Comparison of ENCODE assay signal across 1 cellular context in the genomic region with DNA sequence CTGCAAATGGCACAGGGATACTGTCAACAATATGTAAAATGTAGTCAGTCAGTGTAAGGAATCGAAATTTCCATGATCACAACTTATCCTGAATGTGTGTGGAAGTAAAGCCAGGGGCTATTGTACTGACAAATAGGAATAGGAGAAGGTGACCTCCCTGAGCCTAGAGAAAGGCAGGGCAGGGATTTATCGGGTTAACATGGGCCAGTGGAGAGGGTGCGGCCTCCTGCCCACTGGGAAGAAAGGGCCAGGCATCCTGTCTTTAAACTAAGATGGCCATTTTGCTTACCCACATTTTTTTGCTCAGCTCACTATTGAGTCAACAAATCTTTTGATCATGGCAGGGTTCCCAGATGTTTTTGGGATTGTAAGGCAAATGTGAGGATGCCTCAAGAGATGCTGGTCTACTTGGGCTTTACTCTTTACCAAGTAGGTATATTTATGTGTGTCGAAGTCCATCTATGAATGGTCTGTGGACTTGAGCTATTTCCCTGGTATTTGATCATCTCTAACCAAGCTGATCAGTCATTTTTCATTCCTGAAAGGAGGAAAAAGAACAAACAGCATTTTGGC.
TF ChIP-seq lines count a peak whose summit lies in the region.

No MANE protein-coding gene starts in this region.

TF ChIP-seq in HepG2, 621 proteins besides CTCF, POLR2A, EP300 and RAD21 (continued from another document):
- TF ChIP-seq, protein P1, sequence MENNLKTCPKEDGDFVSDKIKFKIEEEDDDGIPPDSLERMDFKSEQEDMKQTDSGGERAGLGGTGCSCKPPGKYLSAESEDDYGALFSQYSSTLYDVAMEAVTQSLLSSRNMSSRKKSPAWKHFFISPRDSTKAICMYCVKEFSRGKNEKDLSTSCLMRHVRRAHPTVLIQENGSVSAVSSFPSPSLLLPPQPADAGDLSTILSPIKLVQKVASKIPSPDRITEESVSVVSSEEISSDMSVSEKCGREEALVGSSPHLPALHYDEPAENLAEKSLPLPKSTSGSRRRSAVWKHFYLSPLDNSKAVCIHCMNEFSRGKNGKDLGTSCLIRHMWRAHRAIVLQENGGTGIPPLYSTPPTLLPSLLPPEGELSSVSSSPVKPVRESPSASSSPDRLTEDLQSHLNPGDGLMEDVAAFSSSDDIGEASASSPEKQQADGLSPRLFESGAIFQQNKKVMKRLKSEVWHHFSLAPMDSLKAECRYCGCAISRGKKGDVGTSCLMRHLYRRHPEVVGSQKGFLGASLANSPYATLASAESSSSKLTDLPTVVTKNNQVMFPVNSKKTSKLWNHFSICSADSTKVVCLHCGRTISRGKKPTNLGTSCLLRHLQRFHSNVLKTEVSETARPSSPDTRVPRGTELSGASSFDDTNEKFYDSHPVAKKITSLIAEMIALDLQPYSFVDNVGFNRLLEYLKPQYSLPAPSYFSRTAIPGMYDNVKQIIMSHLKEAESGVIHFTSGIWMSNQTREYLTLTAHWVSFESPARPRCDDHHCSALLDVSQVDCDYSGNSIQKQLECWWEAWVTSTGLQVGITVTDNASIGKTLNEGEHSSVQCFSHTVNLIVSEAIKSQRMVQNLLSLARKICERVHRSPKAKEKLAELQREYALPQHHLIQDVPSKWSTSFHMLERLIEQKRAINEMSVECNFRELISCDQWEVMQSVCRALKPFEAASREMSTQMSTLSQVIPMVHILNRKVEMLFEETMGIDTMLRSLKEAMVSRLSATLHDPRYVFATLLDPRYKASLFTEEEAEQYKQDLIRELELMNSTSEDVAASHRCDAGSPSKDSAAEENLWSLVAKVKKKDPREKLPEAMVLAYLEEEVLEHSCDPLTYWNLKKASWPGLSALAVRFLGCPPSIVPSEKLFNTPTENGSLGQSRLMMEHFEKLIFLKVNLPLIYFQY (CRISPR knock-in tag; IDR thresholded peaks at IDR 0.05; ENCODE audit: borderline replicate concordance): no peak
- TF ChIP-seq, protein P2, sequence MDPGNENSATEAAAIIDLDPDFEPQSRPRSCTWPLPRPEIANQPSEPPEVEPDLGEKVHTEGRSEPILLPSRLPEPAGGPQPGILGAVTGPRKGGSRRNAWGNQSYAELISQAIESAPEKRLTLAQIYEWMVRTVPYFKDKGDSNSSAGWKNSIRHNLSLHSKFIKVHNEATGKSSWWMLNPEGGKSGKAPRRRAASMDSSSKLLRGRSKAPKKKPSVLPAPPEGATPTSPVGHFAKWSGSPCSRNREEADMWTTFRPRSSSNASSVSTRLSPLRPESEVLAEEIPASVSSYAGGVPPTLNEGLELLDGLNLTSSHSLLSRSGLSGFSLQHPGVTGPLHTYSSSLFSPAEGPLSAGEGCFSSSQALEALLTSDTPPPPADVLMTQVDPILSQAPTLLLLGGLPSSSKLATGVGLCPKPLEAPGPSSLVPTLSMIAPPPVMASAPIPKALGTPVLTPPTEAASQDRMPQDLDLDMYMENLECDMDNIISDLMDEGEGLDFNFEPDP (CRISPR knock-in tag; conservative IDR thresholded peaks at IDR 0.05): 0 out of 2 replicates have a peak, but pooled peaks have one; percentile 19
- TF ChIP-seq HNF4A (CRISPR knock-in tag; IDR thresholded peaks at IDR 0.05) (peak; percentile 16; the same call in 1 of the 2 replicates), SAFB2 (CRISPR knock-in tag; IDR thresholded peaks at IDR 0.05; ENCODE audit: borderline replicate concordance, low read depth) (no peak), BCL6 (CRISPR knock-in tag; IDR thresholded peaks at IDR 0.05) (peak; percentile 79), RARA (CRISPR knock-in tag; IDR thresholded peaks at IDR 0.05) (0 out of 2 replicates have a peak, but pooled peaks have one; percentile 15), LCORL (IDR thresholded peaks at IDR 0.05) (no peak), LCORL (CRISPR knock-in tag; IDR thresholded peaks at IDR 0.05) (peak; percentile 28; the same call in 1 of the 2 replicates), TP53 (CRISPR knock-in tag; conservative IDR thresholded peaks at IDR 0.05) (no peak), POGZ (CRISPR knock-in tag; IDR thresholded peaks at IDR 0.05) (0 out of 2 replicates have a peak, but pooled peaks have one; percentile 2)
- TF ChIP-seq, protein P3, sequence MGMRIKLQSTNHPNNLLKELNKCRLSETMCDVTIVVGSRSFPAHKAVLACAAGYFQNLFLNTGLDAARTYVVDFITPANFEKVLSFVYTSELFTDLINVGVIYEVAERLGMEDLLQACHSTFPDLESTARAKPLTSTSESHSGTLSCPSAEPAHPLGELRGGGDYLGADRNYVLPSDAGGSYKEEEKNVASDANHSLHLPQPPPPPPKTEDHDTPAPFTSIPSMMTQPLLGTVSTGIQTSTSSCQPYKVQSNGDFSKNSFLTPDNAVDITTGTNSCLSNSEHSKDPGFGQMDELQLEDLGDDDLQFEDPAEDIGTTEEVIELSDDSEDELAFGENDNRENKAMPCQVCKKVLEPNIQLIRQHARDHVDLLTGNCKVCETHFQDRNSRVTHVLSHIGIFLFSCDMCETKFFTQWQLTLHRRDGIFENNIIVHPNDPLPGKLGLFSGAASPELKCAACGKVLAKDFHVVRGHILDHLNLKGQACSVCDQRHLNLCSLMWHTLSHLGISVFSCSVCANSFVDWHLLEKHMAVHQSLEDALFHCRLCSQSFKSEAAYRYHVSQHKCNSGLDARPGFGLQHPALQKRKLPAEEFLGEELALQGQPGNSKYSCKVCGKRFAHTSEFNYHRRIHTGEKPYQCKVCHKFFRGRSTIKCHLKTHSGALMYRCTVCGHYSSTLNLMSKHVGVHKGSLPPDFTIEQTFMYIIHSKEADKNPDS (CRISPR knock-in tag; IDR thresholded peaks at IDR 0.05): 0 out of 2 replicates have a peak, but pooled peaks have one; percentile 16
- TF ChIP-seq, protein P4, sequence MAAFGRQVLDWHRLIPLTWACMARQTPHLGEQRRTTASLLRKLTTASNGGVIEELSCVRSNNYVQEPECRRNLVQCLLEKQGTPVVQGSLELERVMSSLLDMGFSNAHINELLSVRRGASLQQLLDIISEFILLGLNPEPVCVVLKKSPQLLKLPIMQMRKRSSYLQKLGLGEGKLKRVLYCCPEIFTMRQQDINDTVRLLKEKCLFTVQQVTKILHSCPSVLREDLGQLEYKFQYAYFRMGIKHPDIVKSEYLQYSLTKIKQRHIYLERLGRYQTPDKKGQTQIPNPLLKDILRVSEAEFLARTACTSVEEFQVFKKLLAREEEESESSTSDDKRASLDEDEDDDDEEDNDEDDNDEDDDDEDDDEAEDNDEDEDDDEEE (CRISPR knock-in tag; IDR thresholded peaks at IDR 0.05): 0 out of 2 replicates have a peak, but pooled peaks have one; percentile 23
- TF ChIP-seq, protein P5, sequence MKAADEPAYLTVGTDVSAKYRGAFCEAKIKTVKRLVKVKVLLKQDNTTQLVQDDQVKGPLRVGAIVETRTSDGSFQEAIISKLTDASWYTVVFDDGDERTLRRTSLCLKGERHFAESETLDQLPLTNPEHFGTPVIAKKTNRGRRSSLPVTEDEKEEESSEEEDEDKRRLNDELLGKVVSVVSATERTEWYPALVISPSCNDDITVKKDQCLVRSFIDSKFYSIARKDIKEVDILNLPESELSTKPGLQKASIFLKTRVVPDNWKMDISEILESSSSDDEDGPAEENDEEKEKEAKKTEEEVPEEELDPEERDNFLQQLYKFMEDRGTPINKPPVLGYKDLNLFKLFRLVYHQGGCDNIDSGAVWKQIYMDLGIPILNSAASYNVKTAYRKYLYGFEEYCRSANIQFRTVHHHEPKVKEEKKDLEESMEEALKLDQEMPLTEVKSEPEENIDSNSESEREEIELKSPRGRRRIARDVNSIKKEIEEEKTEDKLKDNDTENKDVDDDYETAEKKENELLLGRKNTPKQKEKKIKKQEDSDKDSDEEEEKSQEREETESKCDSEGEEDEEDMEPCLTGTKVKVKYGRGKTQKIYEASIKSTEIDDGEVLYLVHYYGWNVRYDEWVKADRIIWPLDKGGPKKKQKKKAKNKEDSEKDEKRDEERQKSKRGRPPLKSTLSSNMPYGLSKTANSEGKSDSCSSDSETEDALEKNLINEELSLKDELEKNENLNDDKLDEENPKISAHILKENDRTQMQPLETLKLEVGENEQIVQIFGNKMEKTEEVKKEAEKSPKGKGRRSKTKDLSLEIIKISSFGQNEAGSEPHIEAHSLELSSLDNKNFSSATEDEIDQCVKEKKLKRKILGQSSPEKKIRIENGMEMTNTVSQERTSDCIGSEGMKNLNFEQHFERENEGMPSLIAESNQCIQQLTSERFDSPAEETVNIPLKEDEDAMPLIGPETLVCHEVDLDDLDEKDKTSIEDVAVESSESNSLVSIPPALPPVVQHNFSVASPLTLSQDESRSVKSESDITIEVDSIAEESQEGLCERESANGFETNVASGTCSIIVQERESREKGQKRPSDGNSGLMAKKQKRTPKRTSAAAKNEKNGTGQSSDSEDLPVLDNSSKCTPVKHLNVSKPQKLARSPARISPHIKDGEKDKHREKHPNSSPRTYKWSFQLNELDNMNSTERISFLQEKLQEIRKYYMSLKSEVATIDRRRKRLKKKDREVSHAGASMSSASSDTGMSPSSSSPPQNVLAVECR (CRISPR knock-in tag; IDR thresholded peaks at IDR 0.05; ENCODE audit: borderline replicate concordance): 0 out of 2 replicates have a peak, but pooled peaks have one; percentile 34
- TF ChIP-seq, protein P6, sequence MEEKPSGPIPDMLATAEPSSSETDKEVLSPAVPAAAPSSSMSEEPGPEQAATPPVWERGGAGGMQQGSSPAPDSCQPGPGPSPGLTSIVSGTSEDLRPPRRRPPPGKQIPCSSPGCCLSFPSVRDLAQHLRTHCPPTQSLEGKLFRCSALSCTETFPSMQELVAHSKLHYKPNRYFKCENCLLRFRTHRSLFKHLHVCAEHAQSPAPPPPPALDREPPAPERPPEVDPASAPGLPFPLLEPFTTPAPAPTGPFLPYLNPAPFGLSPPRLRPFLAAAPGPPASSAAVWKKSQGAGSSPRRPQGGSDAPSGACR (CRISPR knock-in tag; IDR thresholded peaks at IDR 0.05): 0 out of 2 replicates have a peak, but pooled peaks have one; percentile 40
